Comparison of ENCODE assay signal across 11 cellular contexts in the genomic region with DNA sequence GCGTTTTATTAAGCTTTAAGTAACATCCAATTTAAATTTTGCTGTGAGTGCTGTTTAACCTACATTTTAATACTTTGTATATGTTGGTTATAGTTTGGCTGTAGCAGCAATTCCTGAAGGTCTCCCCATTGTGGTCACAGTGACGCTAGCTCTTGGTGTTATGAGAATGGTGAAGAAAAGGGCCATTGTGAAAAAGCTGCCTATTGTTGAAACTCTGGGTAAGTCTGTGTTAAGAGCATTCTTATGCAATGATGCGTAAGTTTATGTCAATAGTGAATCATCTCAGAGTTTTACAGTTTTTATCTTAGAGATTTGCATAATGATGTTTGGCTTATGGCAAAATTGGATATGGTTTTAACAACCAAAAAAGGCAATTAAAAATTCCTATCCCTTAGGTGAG.
DNase-seq lines count a peak whose midpoint lies in the region; ATAC-seq and TF ChIP-seq lines count a peak whose summit lies in the region.
"Had no signal": no experiment of that assay in that cellular context is flagged by ENCODE, and none has a peak within 500 bp of the region (broad histone marks: within the 10 kb centered on the region; RNA-seq: fewer than 3 reads in every experiment).

No MANE protein-coding gene starts in this region.

- intact Hi-C loops in mucosa of descending colon (cut with DNase I, micrococcal nuclease): no loop called here

- TF ChIP-seq EP300 in suprapubic skin (IDR thresholded peaks at IDR 0.05): no peak

- H3K9me3 ChIP-seq in ectodermal cell (ENCODE audit: control insufficient read depth, low read length): no peaks in the 10 kb centered on the region
- H3K9me3 ChIP-seq in mucosa of descending colon: no peaks in the 10 kb centered on the region
- no peaks in the 10 kb centered on the region for H3K9me3 ChIP-seq in suprapubic skin
- H3K9me3 ChIP-seq: psoas muscle had no signal

- peak; percentile 58 for ATAC-seq in mucosa of descending colon
- ATAC-seq: psoas muscle; stimulated activated naive CD8-positive, alpha-beta T cell treated with anti-CD3 and anti-CD28 coated beads, Interleukin-15, amount 100 ng/mL, for 72 hours had no signal

- H3K27me3 ChIP-seq in ectodermal cell (ENCODE audit: control insufficient read depth, insufficient read depth, low read length, poor library complexity, severe bottlenecking) (no peaks in the 10 kb centered on the region), suprapubic skin (no peaks in the 10 kb centered on the region)

- 51 to 52% methylated on average over 2 of the region's 3 CpGs for WGBS in ectodermal cell, 2 experiments
- 74% methylated on average over 3 of the region's 3 CpGs for WGBS in suprapubic skin

- TF ChIP-seq CTCF in mucosa of descending colon (IDR thresholded peaks at IDR 0.05): no peak
- TF ChIP-seq CTCF in coronary artery (IDR thresholded peaks at IDR 0.05): no peak
- no peak for TF ChIP-seq CTCF in suprapubic skin (IDR thresholded peaks at IDR 0.05)

- H3K36me3 ChIP-seq in ectodermal cell (ENCODE audit: control insufficient read depth, insufficient read depth, low read length) (peaks cover 12% of the 10 kb centered on the region), mucosa of descending colon (ENCODE audit: low read depth) (no peaks in the 10 kb centered on the region), suprapubic skin (peaks cover 58% of the 10 kb centered on the region)

- peak overlapping the region; percentile 75 for H3K27ac ChIP-seq in ectodermal cell (ENCODE audit: insufficient read depth, low read depth, low read length, poor library complexity, severe bottlenecking)
- no peak overlapping the region for H3K27ac ChIP-seq in coronary artery
- no peak overlapping the region for H3K27ac ChIP-seq in suprapubic skin
- H3K27ac ChIP-seq: psoas muscle had no signal

- DNase-seq in DMS53 (lab: John Stamatoyannopoulos, UW): peak; percentile 46
- DNase-seq in NCI-H1048 (lab: John Stamatoyannopoulos, UW): peak; percentile 68
- DNase-seq in mucosa of descending colon: no peak
- DNase-seq in coronary artery (ENCODE audit: low spot score): no peak
- no peak for DNase-seq in suprapubic skin (ENCODE audit: low spot score in 2 of 2)
- no peak for DNase-seq in stimulated activated naive CD4-positive, alpha-beta T cell treated with Interleukin-2 at 50 U/mL for 16 hours (lab: John Stamatoyannopoulos, UW)
- no peak for DNase-seq in activated CD8-positive, alpha-beta memory T cell treated with anti-CD3 and anti-CD28 coated beads, Interleukin-2, amount 50 U/mL, for 4 hours
- DNase-seq: psoas muscle; SHP77; stimulated activated naive CD8-positive, alpha-beta T cell treated with anti-CD3 and anti-CD28 coated beads, Interleukin-15, amount 100 ng/mL, for 72 hours had no signal

- no peaks in the 10 kb centered on the region for H3K4me1 ChIP-seq in ectodermal cell (ENCODE audit: control insufficient read depth, insufficient read depth, low read length)
- no peaks in the 10 kb centered on the region for H3K4me1 ChIP-seq in mucosa of descending colon (ENCODE audit: low read depth)
- no peaks in the 10 kb centered on the region for H3K4me1 ChIP-seq in suprapubic skin
- H3K4me1 ChIP-seq: psoas muscle had no signal

- H3K4me3 ChIP-seq in ectodermal cell (ENCODE audit: insufficient read depth, low read depth, low read length) (no peak overlapping the region), mucosa of descending colon (no peak overlapping the region), coronary artery (no peak overlapping the region), suprapubic skin (no peak overlapping the region)
- H3K4me3 ChIP-seq: psoas muscle had no signal

- TF ChIP-seq POLR2A in suprapubic skin (IDR thresholded peaks at IDR 0.05): no peak

Comparison
In these comparisons a context has a peak if more than half of its experiments do, and no peak if none do; other contexts are left out.
1. DNase-seq: peak in DMS53 (single experiment) and NCI-H1048 (single experiment); none in mucosa of descending colon (0 of 3), coronary artery (single experiment), suprapubic skin (0 of 2), stimulated activated naive CD4-positive, alpha-beta T cell treated with Interleukin-2 at 50 U/mL for 16 hours (single experiment) and activated CD8-positive, alpha-beta memory T cell treated with anti-CD3 and anti-CD28 coated beads, Interleukin-2, amount 50 U/mL, for 4 hours (single experiment).